Comparison of ENCODE assay signal across 23 cellular contexts in genomic region chr3:183080628-183081027, GRCh38. TPM values are rescaled to one million over a fixed set of nuclear protein-coding genes. Genes with fewer than 3 reads are reported as not detected.
DNase-seq lines count a peak whose midpoint lies in the region; ATAC-seq, FAIRE-seq and TF ChIP-seq lines count a peak whose summit lies in the region.
"Had no signal": no experiment of that assay in that cellular context is flagged by ENCODE, and none has a peak within 500 bp of the region (broad histone marks: within the 10 kb centered on the region; RNA-seq: fewer than 3 reads in every experiment).

No MANE protein-coding gene starts in this region.

- H4K20me1 ChIP-seq in neural progenitor cell (ENCODE audit: low read depth), result no peaks in the 10 kb centered on the region

- no peaks in the 10 kb centered on the region for H3K27me3 ChIP-seq in neural progenitor cell
- H3K27me3 ChIP-seq: BLaER1 treated with 17β-estradiol and CSF1 and Interleukin-3, amounts not matched to agents 10 nM and 100 nM had no signal

- H3K9me3 Mint-ChIP-seq in chondrocyte (ENCODE audit: low read depth) (peaks cover 13% of the 10 kb centered on the region), neural progenitor cell (peaks cover 33% of the 10 kb centered on the region)
- H3K9me3 Mint-ChIP-seq: CD8-positive, alpha-beta memory T cell had no signal

- H3F3A ChIP-seq in neural progenitor cell (ENCODE audit: low read depth), result no peaks in the 10 kb centered on the region

- no peak overlapping the region for H3K4me3 Mint-ChIP-seq in chondrocyte (ENCODE audit: unreplicated experiment)
- no peak overlapping the region for H3K4me3 Mint-ChIP-seq in neural progenitor cell
- H3K4me3 Mint-ChIP-seq: B cell; CD4-positive, alpha-beta memory T cell; CD8-positive, alpha-beta memory T cell had no signal

- intact Hi-C loops in posterior vena cava (cut with DNase I), result no loop called here

- peak; percentile 13 for FAIRE-seq in GM12891 (lab: Jason Lieb, UNC)
- FAIRE-seq: A549, GM12878, GM19239 had no signal

- no peak for TF ChIP-seq POLR2A in GM12891 (IDR thresholded peaks at IDR 0.05; ENCODE audit: low read depth, low read length)

- no peak overlapping the region for H3K4me2 ChIP-seq in neural progenitor cell
- H3K4me2 ChIP-seq: A549; BLaER1 treated with 17β-estradiol and CSF1 and Interleukin-3, amounts not matched to agents 10 nM and 100 nM had no signal

- DNase-seq in GM12891 (ENCODE audit: insufficient read length, low spot score) (no peak), chondrocyte (ENCODE audit: low spot score) (no peak), neural progenitor cell (ENCODE audit: low spot score) (no peak), posterior vena cava (ENCODE audit: low spot score) (no peak)
- DNase-seq: AML-193; CD4-positive, alpha-beta memory T cell; CD8-positive, alpha-beta memory T cell; COR-L47; DMS 273 treated with DMSO at 0.1 percent for 48 hours; DMS153; DMS53; DMS79; DND-41; EL; GDM1 had no signal

- no peaks in the 10 kb centered on the region for H3K4me1 Mint-ChIP-seq in chondrocyte (ENCODE audit: low read depth)
- no peaks in the 10 kb centered on the region for H3K4me1 Mint-ChIP-seq in neural progenitor cell
- H3K4me1 Mint-ChIP-seq: B cell had no signal

- no peaks in the 10 kb centered on the region for H3K4me1 ChIP-seq in neural progenitor cell
- H3K4me1 ChIP-seq: BLaER1 treated with 17β-estradiol and CSF1 and Interleukin-3, amounts not matched to agents 10 nM and 100 nM had no signal

- no peak overlapping the region for H2AFZ ChIP-seq in neural progenitor cell (replicated peaks)

- H3K27ac ChIP-seq in neural progenitor cell, result no peak overlapping the region
- H3K27ac ChIP-seq: 22Rv1; BLaER1 treated with 17β-estradiol and CSF1 and Interleukin-3, amounts not matched to agents 10 nM and 100 nM had no signal

- H3K27ac Mint-ChIP-seq in chondrocyte (ENCODE audit: unreplicated experiment) (peak overlapping the region; percentile 32), neural progenitor cell (peak overlapping the region; percentile 40)
- H3K27ac Mint-ChIP-seq: B cell; CD8-positive, alpha-beta memory T cell had no signal

- peaks cover 17% of the 10 kb centered on the region for H3K9me3 ChIP-seq in neural progenitor cell (ENCODE audit: low read depth)

- H3K79me2 ChIP-seq in neural progenitor cell (ENCODE audit: low read depth), result no peaks in the 10 kb centered on the region

- H3K36me3 Mint-ChIP-seq in chondrocyte (ENCODE audit: low read depth), result peaks cover 46% of the 10 kb centered on the region
- peaks cover 55% of the 10 kb centered on the region for H3K36me3 Mint-ChIP-seq in neural progenitor cell

- H3K9ac ChIP-seq in neural progenitor cell, result no peak overlapping the region
- H3K9ac ChIP-seq: BLaER1 treated with 17β-estradiol and CSF1 and Interleukin-3, amounts not matched to agents 10 nM and 100 nM had no signal

- TF ChIP-seq CTCF in chondrocyte (IDR thresholded peaks at IDR 0.05) (no peak), neural progenitor cell (IDR thresholded peaks at IDR 0.05) (no peak)

- H3K27me3 Mint-ChIP-seq in chondrocyte (ENCODE audit: low read depth) (no peaks in the 10 kb centered on the region), neural progenitor cell (ENCODE audit: insufficient read depth, low read depth) (no peaks in the 10 kb centered on the region)
- H3K27me3 Mint-ChIP-seq: B cell; CD4-positive, alpha-beta memory T cell; CD8-positive, alpha-beta memory T cell had no signal

- ATAC-seq in GM18517 (IDR thresholded peaks at IDR 0.05; ENCODE audit: unreplicated experiment) (no peak), GM18520 (IDR thresholded peaks at IDR 0.05; ENCODE audit: unreplicated experiment) (no peak)
- ATAC-seq: A549, GM12878 had no signal

- H3K36me3 ChIP-seq in neural progenitor cell, result peaks cover 37% of the 10 kb centered on the region

- H3K4me3 ChIP-seq in neural progenitor cell, result no peak overlapping the region
- H3K4me3 ChIP-seq: A549; BLaER1 treated with 17β-estradiol and CSF1 and Interleukin-3, amounts not matched to agents 10 nM and 100 nM; GM12878 had no signal

TF ChIP-seq in GM12891, 5 proteins besides CTCF, POLR2A, EP300 and RAD21:
- TF ChIP-seq SPI1 (IDR thresholded peaks at IDR 0.05; ENCODE audit: low read depth, low read length), result no peak

RNA-seq across cellular contexts. Expression of gene MCCC1, which starts 18.7 kb away (rescaled TPM):
- polyA plus RNA-seq in GM12891 (2012; ENCODE audit: low read depth, missing spikeins), result 42.5 TPM
- total RNA-seq in chondrocyte (17.8 to 24.1 TPM (median 23.3 TPM) in 3 replicates), neural progenitor cell (ENCODE audit: low replicate concordance) (29.9 and 34.9 TPM in 2 replicates), posterior vena cava (10 to 100 TPM; 15.7 to 16.5 TPM)
